In genomic region chr16:23182206-23182674, GRCh38 we compare ENCODE assay signal across 8 cellular contexts. TPM values are rescaled to one million over a fixed set of nuclear protein-coding genes. Genes with fewer than 3 reads are reported as not detected.
A peak's percentile ranks its signal among the peaks of the same experiment; 100 is the strongest.
DNase-seq lines count a peak whose midpoint lies in the region; ATAC-seq and TF ChIP-seq lines count a peak whose summit lies in the region.

No MANE protein-coding gene starts in this region.

- no peak overlapping the region for H3K27ac Mint-ChIP-seq in activated naive CD4-positive, alpha-beta T cell treated with anti-CD3 and anti-CD28 coated beads for 36 hours
- H3K27ac Mint-ChIP-seq in glutamatergic neuron (ENCODE audit: unreplicated experiment): peak overlapping the region; percentile 2

- H3K9me3 Mint-ChIP-seq in activated naive CD4-positive, alpha-beta T cell treated with anti-CD3 and anti-CD28 coated beads for 36 hours: no peaks in the 10 kb centered on the region
- peaks cover 2% of the 10 kb centered on the region for H3K9me3 Mint-ChIP-seq in glutamatergic neuron (ENCODE audit: unreplicated experiment)

- CTCF ChIA-PET in activated naive CD4-positive, alpha-beta T cell treated with anti-CD3 and anti-CD28 coated beads for 36 hours (lab: Charles Lee): interaction anchor here (0.6 to 5.7 kb wide), 5 partner anchors 33 to 530 kb away, joined by 3 to 65 read pairs (median 3); no protein-coding TSS in a partner anchor

- H3K27me3 ChIP-seq in SJSA1 (replicated peaks) (peaks cover 42% of the 10 kb centered on the region), tibial nerve (peaks cover 0 to 77% of the 10 kb centered on the region in 2 donors)

- no peak for TF ChIP-seq POLR2A in tibial nerve (IDR thresholded peaks at IDR 0.05)

- no peak overlapping the region for H3K4me3 ChIP-seq in SJSA1
- peak overlapping the region; percentile 2 to 36 (median 24) for H3K4me3 ChIP-seq in tibial nerve

- H3K4me3 Mint-ChIP-seq in activated naive CD4-positive, alpha-beta T cell treated with anti-CD3 and anti-CD28 coated beads for 36 hours: peak overlapping the region; percentile 30
- H3K4me3 Mint-ChIP-seq in glutamatergic neuron (ENCODE audit: unreplicated experiment): peak overlapping the region; percentile 94

- no peaks in the 10 kb centered on the region for H3K36me3 Mint-ChIP-seq in activated naive CD4-positive, alpha-beta T cell treated with anti-CD3 and anti-CD28 coated beads for 36 hours (ENCODE audit: low read depth)
- no peaks in the 10 kb centered on the region for H3K36me3 Mint-ChIP-seq in glutamatergic neuron (ENCODE audit: unreplicated experiment)

- TF ChIP-seq CTCF in LNCAP (IDR thresholded peaks at IDR 0.05): peak; percentile 100
- peak; percentile 99 for TF ChIP-seq CTCF in glutamatergic neuron (IDR thresholded peaks at IDR 0.05; ENCODE audit: partially characterized antibody, unreplicated experiment)
- TF ChIP-seq CTCF in tibial nerve (IDR thresholded peaks at IDR 0.05): peak; percentile 69 to 87 (median 80)

- peak; percentile 79 for ATAC-seq in GM21723 (IDR thresholded peaks at IDR 0.05; ENCODE audit: unreplicated experiment)

- H3K27ac ChIP-seq in SJSA1 (no peak overlapping the region), tibial nerve (no peak overlapping the region)

- peaks cover 7% of the 10 kb centered on the region for H3K4me1 Mint-ChIP-seq in activated naive CD4-positive, alpha-beta T cell treated with anti-CD3 and anti-CD28 coated beads for 36 hours (ENCODE audit: low read depth)
- H3K4me1 Mint-ChIP-seq in glutamatergic neuron (ENCODE audit: low read depth, unreplicated experiment): peaks cover 2% of the 10 kb centered on the region

- WGBS in tibial nerve, 2 donors: 4 to 6% methylated on average over 25 to 33 of the region's 33 CpGs

- DNase-seq in DMS153 (lab: John Stamatoyannopoulos, UW) (peak; percentile 88), SJSA1 (ENCODE audit: low read depth in 1 of 2, low spot score in 2 of 2) (peak; percentile 28 to 74), glutamatergic neuron (peak; percentile 90), pons (ENCODE audit: low spot score) (peak; percentile 31), tibial nerve (ENCODE audit: low spot score in 2 of 2) (peak in 1 of 2 donors; percentile 35)
- peak; percentile 88 for DNase-seq in activated naive CD4-positive, alpha-beta T cell treated with anti-CD3 and anti-CD28 coated beads for 36 hours

- intact Hi-C loops in activated naive CD4-positive, alpha-beta T cell treated with anti-CD3 and anti-CD28 coated beads for 36 hours (cut with micrococcal nuclease): loop anchor here (1.0 to 5.0 kb wide), 4 partner anchors 33 to 415 kb away; partner anchors contain the start of genes NDUFAB1 and USP31

- H3K9me3 ChIP-seq in SJSA1 (replicated peaks) (no peaks in the 10 kb centered on the region), tibial nerve (no peaks in the 10 kb centered on the region)

- H3K27me3 Mint-ChIP-seq in activated naive CD4-positive, alpha-beta T cell treated with anti-CD3 and anti-CD28 coated beads for 36 hours (ENCODE audit: low read depth): peaks cover 55% of the 10 kb centered on the region
- H3K27me3 Mint-ChIP-seq in glutamatergic neuron (ENCODE audit: unreplicated experiment): peaks cover 7% of the 10 kb centered on the region

- H3K4me1 ChIP-seq in SJSA1 (replicated peaks) (peaks cover 15% of the 10 kb centered on the region), tibial nerve (peaks cover 0 to 16% (median 13%) of the 10 kb centered on the region in 4 donors)

- H3K36me3 ChIP-seq in SJSA1 (no peaks in the 10 kb centered on the region), tibial nerve (no peaks in the 10 kb centered on the region)

- no peak for TF ChIP-seq EP300 in tibial nerve (IDR thresholded peaks at IDR 0.05)

RNA-seq across cellular contexts. Expression of gene SCNN1G, which starts 0.3 kb away (rescaled TPM):
- total RNA-seq in SJSA1 (2014; rRNA removed; shearing (Covaris generic)): not detected in 2 replicates
- total RNA-seq in activated naive CD4-positive, alpha-beta T cell treated with anti-CD3 and anti-CD28 coated beads for 36 hours: not detected
- total RNA-seq in glutamatergic neuron (ENCODE audit: unreplicated experiment): 0.39 TPM
- under 1 TPM in 1 of 4 donors, not detected in 3; 0.20 TPM for total RNA-seq in tibial nerve

RNA-seq across cellular contexts. Expression of gene USP31, which starts 33.0 kb away (rescaled TPM):
- total RNA-seq in SJSA1 (2014; rRNA removed; shearing (Covaris generic)): 4.1 and 6.1 TPM in 2 replicates
- total RNA-seq in activated naive CD4-positive, alpha-beta T cell treated with anti-CD3 and anti-CD28 coated beads for 36 hours: 1 to 10 TPM; 5.1 to 5.2 TPM
- 21.8 TPM for total RNA-seq in glutamatergic neuron (ENCODE audit: unreplicated experiment)
- 10 to 100 TPM in 3 of 4 donors, 1 to 10 TPM in 1; 9.2 to 14.6 (median 12.4) TPM for total RNA-seq in tibial nerve
